ENCODE assay signal across 25 cellular contexts in genomic region chr7:2721842-2722241, GRCh38. TPM values are rescaled to one million over a fixed set of nuclear protein-coding genes. Genes with fewer than 3 reads are reported as not detected.
DNase-seq lines count a peak whose midpoint lies in the region; ATAC-seq, FAIRE-seq and TF ChIP-seq lines count a peak whose summit lies in the region.
"Had no signal": no experiment of that assay in that cellular context is flagged by ENCODE, and none has a peak within 500 bp of the region (broad histone marks: within the 10 kb centered on the region; RNA-seq: fewer than 3 reads in every experiment).

No MANE protein-coding gene starts in this region.

- H3K27ac ChIP-seq in heart right ventricle (no peak overlapping the region), kidney (ENCODE audit: low read depth in 2 of 2, low read length in 2 of 2) (no peak overlapping the region), spleen (peak overlapping the region in 3 of 8 donors; percentile 44 to 48 (median 44))
- H3K27ac ChIP-seq: KMS-11 had no signal

- H3K4me1 ChIP-seq in heart right ventricle (peaks cover 6 to 21% (median 12%) of the 10 kb centered on the region in 9 donors), kidney (ENCODE audit: control insufficient read depth in 1 of 2, insufficient read depth in 1 of 2, low read depth in 1 of 2, low read length in 2 of 2) (peaks cover 0 to 1% of the 10 kb centered on the region in 2 donors), spleen (peaks cover 21 to 55% (median 44%) of the 10 kb centered on the region in 6 donors)

- no peak for FAIRE-seq in kidney (lab: Jason Lieb, UNC)
- FAIRE-seq: D721Med, GM19239, H54 had no signal

- H3K27me3 ChIP-seq in heart right ventricle, result no peaks in the 10 kb centered on the region
- no peaks in the 10 kb centered on the region for H3K27me3 ChIP-seq in H7 (ENCODE audit: control insufficient read depth, insufficient read depth, low read length)
- no peaks in the 10 kb centered on the region for H3K27me3 ChIP-seq in spleen (replicated peaks in 1 of 7)

- 95% methylated on average over 19 of the region's 19 CpGs for WGBS in heart right ventricle, 2 donors
- 76 to 92% (median 81%) methylated on average over 19 of the region's 19 CpGs for WGBS in spleen, 5 donors

- DNase-seq in Right ventricle myocardium inferior (ENCODE audit: missing footprints) (peak; percentile 59), heart right ventricle (no peak), H7 (peak; percentile 41), kidney (peak; percentile 71), spleen (peak; percentile 82), kidney tubule cell (ENCODE audit: low spot score) (no peak), NOMO-1 treated with DMSO at 0.1 percent for 48 hours (lab: John Stamatoyannopoulos, UW; ENCODE audit: unreplicated experiment) (no peak)
- DNase-seq: AML-193, DMS53, EL, GF-D8, IMR-90, MV-4-11, NCI-H1694 treated with DMSO at 0.1 percent for 48 hours, NCI-H2081 treated with DMSO at 0.1 percent for 48 hours, NCI-H2171 treated with DMSO at 0.1 percent for 48 hours, NCI-H524 treated with DMSO at 0.1 percent for 48 hours, NCI-H82, OCI-M1, SHP77 treated with DMSO at 0.1 percent for 48 hours had no signal

- no peak overlapping the region for H3K4me3 ChIP-seq in heart right ventricle
- no peak overlapping the region for H3K4me3 ChIP-seq in H7 (ENCODE audit: insufficient read depth, low read depth, low read length)
- H3K4me3 ChIP-seq in kidney (ENCODE audit: low read length in 2 of 2), result no peak overlapping the region
- no peak overlapping the region for H3K4me3 ChIP-seq in spleen

- no peak for TF ChIP-seq POLR2A in spleen (IDR thresholded peaks at IDR 0.05)

- intact Hi-C loops in Right ventricle myocardium inferior (cut with DNase I), result no loop called here
- intact Hi-C loops in heart right ventricle (cut with DNase I), result loop anchor here in 1 of 10 donors (10.0 kb wide), 1 partner anchor 83 kb away; no protein-coding TSS in a partner anchor
- intact Hi-C loops in kidney (cut with DNase I), result no loop called here
- intact Hi-C loops in spleen (cut with DNase I; ENCODE audit: low total_unique reads), result no loop called here

- H3K9me3 ChIP-seq in heart right ventricle (no peaks in the 10 kb centered on the region), kidney (ENCODE audit: control insufficient read depth in 1 of 2, low read length in 2 of 2) (no peaks in the 10 kb centered on the region), spleen (no peaks in the 10 kb centered on the region)

- H3K9ac ChIP-seq in kidney (ENCODE audit: low read length in 2 of 2), result no peak overlapping the region
- H3K9ac ChIP-seq: KMS-11 had no signal

- ATAC-seq in Right ventricle myocardium inferior (no peak), heart right ventricle (no peak), GM18517 (IDR thresholded peaks at IDR 0.05; ENCODE audit: unreplicated experiment) (no peak)

- peaks cover 0 to 80% (median 7%) of the 10 kb centered on the region in 9 donors for H3K36me3 ChIP-seq in heart right ventricle
- peaks cover 9% of the 10 kb centered on the region for H3K36me3 ChIP-seq in H7 (replicated peaks; ENCODE audit: control insufficient read depth, insufficient read depth, low read length)
- H3K36me3 ChIP-seq in kidney (ENCODE audit: control insufficient read depth in 1 of 2, insufficient read depth in 2 of 2, low read length in 2 of 2), result no peaks in the 10 kb centered on the region
- H3K36me3 ChIP-seq in spleen, result peaks cover 0 to 71% (median 3%) of the 10 kb centered on the region in 6 donors

- TF ChIP-seq CTCF in heart right ventricle (IDR thresholded peaks at IDR 0.05) (no peak), kidney (IDR thresholded peaks at IDR 0.05; ENCODE audit: borderline replicate concordance, extremely low read depth, insufficient read depth) (no peak), spleen (IDR thresholded peaks at IDR 0.05 in 8 of 11, conservative IDR thresholded peaks at IDR 0.05 in 3 of 11) (no peak)

RNA-seq across cellular contexts. Expression of gene AMZ1, which starts 33.8 kb away (rescaled TPM):
- total RNA-seq in Right ventricle myocardium inferior (0.05 TPM), heart right ventricle (under 1 TPM in 6 of 10 donors, not detected in 4; 0.04 to 0.11 (median 0.07) TPM), kidney (0.16 TPM), spleen (1 to 10 TPM in 6 of 7 donors, under 1 TPM in 1; 0.97 to 3.4 (median 1.9) TPM)
- polyA plus RNA-seq in heart right ventricle (under 1 TPM; 0.04 to 0.07 TPM), kidney (ENCODE audit: insufficient read depth, low read depth, low replicate concordance) (not detected), spleen (1 to 10 TPM in 1 of 3 donors, under 1 TPM in 2; 0.20 to 1.6 (median 0.57) TPM)
- 0.07 TPM in 1 of 2 replicates, not detected in the other for total RNA-seq in H7 (2014; rRNA removed; shearing (Covaris generic))

Comparison
In these comparisons a context has a peak if more than half of its experiments do, and no peak if none do; other contexts are left out.
1. DNase-seq: peak in Right ventricle myocardium inferior (single experiment), H7 (single experiment), kidney (single experiment) and spleen (single experiment); none in heart right ventricle (0 of 2), kidney tubule cell (single experiment) and NOMO-1 treated with DMSO at 0.1 percent for 48 hours (single experiment).